15 cellular contexts compared by ENCODE assay signal in the genomic region with DNA sequence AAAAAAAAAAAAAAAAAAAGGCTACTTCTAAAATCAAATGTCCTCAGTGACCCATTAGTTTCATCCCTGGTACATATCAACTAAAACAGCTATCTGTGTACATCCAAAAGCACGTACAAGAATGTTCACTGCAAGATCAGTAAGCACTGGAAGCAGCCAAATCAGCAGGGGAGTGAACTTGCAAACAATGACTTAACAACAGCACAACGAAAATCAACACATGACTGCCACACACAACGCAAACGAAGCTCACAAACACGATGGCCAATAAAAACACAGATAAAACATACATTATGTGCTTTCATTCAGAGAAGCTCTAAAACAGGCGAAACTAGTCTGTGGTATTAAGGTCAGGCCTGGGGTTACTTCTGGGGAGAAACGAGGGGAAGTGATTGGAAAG.
A peak's percentile ranks its signal among the peaks of the same experiment; 100 is the strongest.
DNase-seq lines count a peak whose midpoint lies in the region; ATAC-seq and TF ChIP-seq lines count a peak whose summit lies in the region.
"Had no signal": no experiment of that assay in that cellular context is flagged by ENCODE, and none has a peak within 500 bp of the region (broad histone marks: within the 10 kb centered on the region; RNA-seq: fewer than 3 reads in every experiment).

No MANE protein-coding gene starts in this region.

- H3K36me3 ChIP-seq in body of pancreas (replicated peaks in 1 of 2; ENCODE audit: insufficient read depth in 1 of 2, low read depth in 2 of 2), result peaks cover 0 to 34% of the 10 kb centered on the region in 2 donors

- H3K4me1 Mint-ChIP-seq in activated naive CD4-positive, alpha-beta T cell treated with anti-CD3 and anti-CD28 coated beads, Interleukin-2, amount 10 ng/mL, durations not matched to agents 7 days and 5 days, result peaks cover 68% of the 10 kb centered on the region
- peaks cover 55% of the 10 kb centered on the region for H3K4me1 Mint-ChIP-seq in central memory CD8-positive, alpha-beta T cell
- H3K4me1 Mint-ChIP-seq in stimulated activated memory B cell treated with anti-CD40 and anti-IgM and Interleukin-4, amounts not matched to agents 10 μg/mL and 1 μg/mL and 100 μg/mL, for 72 hours, result peaks cover 30% of the 10 kb centered on the region

- H3K4me3 ChIP-seq in body of pancreas, result no peak overlapping the region
- H3K4me3 ChIP-seq: ascending aorta had no signal

- no peak for ATAC-seq in central memory CD8-positive, alpha-beta T cell (replicated peaks; ENCODE audit: extremely low read depth, poor library complexity, severe bottlenecking)
- no peak for ATAC-seq in stimulated activated memory B cell treated with anti-CD40 and anti-IgM and Interleukin-4, amounts not matched to agents 10 μg/mL and 1 μg/mL and 100 μg/mL, for 72 hours
- ATAC-seq in body of pancreas, result no peak
- ATAC-seq in HG03280 (IDR thresholded peaks at IDR 0.05; ENCODE audit: unreplicated experiment), result no peak
- ATAC-seq: left cardiac atrium had no signal

- no peaks in the 10 kb centered on the region for H3K9me3 Mint-ChIP-seq in activated naive CD4-positive, alpha-beta T cell treated with anti-CD3 and anti-CD28 coated beads, Interleukin-2, amount 10 ng/mL, durations not matched to agents 7 days and 5 days
- H3K9me3 Mint-ChIP-seq in central memory CD8-positive, alpha-beta T cell, result no peaks in the 10 kb centered on the region
- H3K9me3 Mint-ChIP-seq in stimulated activated memory B cell treated with anti-CD40 and anti-IgM and Interleukin-4, amounts not matched to agents 10 μg/mL and 1 μg/mL and 100 μg/mL, for 72 hours, result no peaks in the 10 kb centered on the region
- H3K9me3 Mint-ChIP-seq: nephron progenitor cell had no signal

- H3K9me3 ChIP-seq in body of pancreas, result no peaks in the 10 kb centered on the region
- H3K9me3 ChIP-seq: ascending aorta had no signal

- no peak overlapping the region for H3K4me3 Mint-ChIP-seq in activated naive CD4-positive, alpha-beta T cell treated with anti-CD3 and anti-CD28 coated beads, Interleukin-2, amount 10 ng/mL, durations not matched to agents 7 days and 5 days
- no peak overlapping the region for H3K4me3 Mint-ChIP-seq in central memory CD8-positive, alpha-beta T cell
- H3K4me3 Mint-ChIP-seq in stimulated activated memory B cell treated with anti-CD40 and anti-IgM and Interleukin-4, amounts not matched to agents 10 μg/mL and 1 μg/mL and 100 μg/mL, for 72 hours, result no peak overlapping the region
- H3K4me3 Mint-ChIP-seq: nephron progenitor cell had no signal

- H3K27ac ChIP-seq in VCaP, result peak overlapping the region; percentile 48
- H3K27ac ChIP-seq in body of pancreas, result no peak overlapping the region
- H3K27ac ChIP-seq: ascending aorta had no signal

- H3K27me3 Mint-ChIP-seq in activated naive CD4-positive, alpha-beta T cell treated with anti-CD3 and anti-CD28 coated beads, Interleukin-2, amount 10 ng/mL, durations not matched to agents 7 days and 5 days, result no peaks in the 10 kb centered on the region
- no peaks in the 10 kb centered on the region for H3K27me3 Mint-ChIP-seq in central memory CD8-positive, alpha-beta T cell
- no peaks in the 10 kb centered on the region for H3K27me3 Mint-ChIP-seq in stimulated activated memory B cell treated with anti-CD40 and anti-IgM and Interleukin-4, amounts not matched to agents 10 μg/mL and 1 μg/mL and 100 μg/mL, for 72 hours

- CTCF ChIA-PET in activated naive CD4-positive, alpha-beta T cell treated with anti-CD3 and anti-CD28 coated beads, Interleukin-2, amount 10 ng/mL, durations not matched to agents 7 days and 5 days (lab: Charles Lee), result interaction anchor here (1.1 to 3.5 kb wide), 5 partner anchors 12 to 166 kb away, joined by 3 to 16 read pairs (median 3); no protein-coding TSS in a partner anchor

- TF ChIP-seq CTCF in VCaP (conservative IDR thresholded peaks at IDR 0.05), result no peak
- TF ChIP-seq CTCF in body of pancreas (IDR thresholded peaks at IDR 0.05), result no peak

- H3K36me3 Mint-ChIP-seq in activated naive CD4-positive, alpha-beta T cell treated with anti-CD3 and anti-CD28 coated beads, Interleukin-2, amount 10 ng/mL, durations not matched to agents 7 days and 5 days, result peaks cover 78% of the 10 kb centered on the region
- H3K36me3 Mint-ChIP-seq in central memory CD8-positive, alpha-beta T cell (ENCODE audit: insufficient read depth), result peaks cover 61% of the 10 kb centered on the region
- peaks cover 80% of the 10 kb centered on the region for H3K36me3 Mint-ChIP-seq in stimulated activated memory B cell treated with anti-CD40 and anti-IgM and Interleukin-4, amounts not matched to agents 10 μg/mL and 1 μg/mL and 100 μg/mL, for 72 hours

- DNase-seq in activated naive CD4-positive, alpha-beta T cell treated with anti-CD3 and anti-CD28 coated beads, Interleukin-2, amount 10 ng/mL, durations not matched to agents 7 days and 5 days, result no peak
- no peak for DNase-seq in activated naive CD4-positive, alpha-beta T cell treated with anti-CD3 and anti-CD28 coated beads, Interleukin-2, amount 50 U/mL, for 16 hours
- DNase-seq in central memory CD8-positive, alpha-beta T cell (ENCODE audit: low spot score in 2 of 2), result no peak
- DNase-seq in body of pancreas, result no peak
- no peak for DNase-seq in NCI-H524 (lab: John Stamatoyannopoulos, UW)
- DNase-seq: cerebellar nuclear complex; DMS79 treated with DMSO at 0.1 percent for 48 hours; effector memory CD4-positive, alpha-beta T cell; left cardiac atrium; NCI-H82; nephron progenitor cell had no signal

- WGBS in body of pancreas, 2 donors, result 72 to 81% methylated on average over 7 of the region's 7 CpGs

- intact Hi-C loops in body of pancreas (cut with DNase I), result no loop called here

- peak overlapping the region; percentile 43 for H3K27ac Mint-ChIP-seq in activated naive CD4-positive, alpha-beta T cell treated with anti-CD3 and anti-CD28 coated beads, Interleukin-2, amount 10 ng/mL, durations not matched to agents 7 days and 5 days
- peak overlapping the region; percentile 54 for H3K27ac Mint-ChIP-seq in central memory CD8-positive, alpha-beta T cell (ENCODE audit: low read depth)
- H3K27ac Mint-ChIP-seq in stimulated activated memory B cell treated with anti-CD40 and anti-IgM and Interleukin-4, amounts not matched to agents 10 μg/mL and 1 μg/mL and 100 μg/mL, for 72 hours, result peak overlapping the region; percentile 20

- no peak for TF ChIP-seq POLR2A in body of pancreas (IDR thresholded peaks at IDR 0.05)

- H3K27me3 ChIP-seq in body of pancreas, result no peaks in the 10 kb centered on the region
- H3K27me3 ChIP-seq: ascending aorta had no signal

- no peaks in the 10 kb centered on the region for H3K4me1 ChIP-seq in body of pancreas
- H3K4me1 ChIP-seq: ascending aorta had no signal
